1 cellular context compared by ENCODE assay signal in genomic region chr16:16321008-16321698, GRCh38. TPM values are rescaled to one million over a fixed set of nuclear protein-coding genes. Genes with fewer than 3 reads are reported as not detected.
"Had no signal": no experiment of that assay in that cellular context is flagged by ENCODE, and none has a peak within 500 bp of the region (broad histone marks: within the 10 kb centered on the region; RNA-seq: fewer than 3 reads in every experiment).

No MANE protein-coding gene starts in this region.

RNA-seq across cellular contexts. Expression of gene NPIPA7, which starts 57.8 kb away (rescaled TPM):
- total RNA-seq: body of pancreas had no signal
